Comparison of ENCODE assay signal across 8 cellular contexts in the genomic region with DNA sequence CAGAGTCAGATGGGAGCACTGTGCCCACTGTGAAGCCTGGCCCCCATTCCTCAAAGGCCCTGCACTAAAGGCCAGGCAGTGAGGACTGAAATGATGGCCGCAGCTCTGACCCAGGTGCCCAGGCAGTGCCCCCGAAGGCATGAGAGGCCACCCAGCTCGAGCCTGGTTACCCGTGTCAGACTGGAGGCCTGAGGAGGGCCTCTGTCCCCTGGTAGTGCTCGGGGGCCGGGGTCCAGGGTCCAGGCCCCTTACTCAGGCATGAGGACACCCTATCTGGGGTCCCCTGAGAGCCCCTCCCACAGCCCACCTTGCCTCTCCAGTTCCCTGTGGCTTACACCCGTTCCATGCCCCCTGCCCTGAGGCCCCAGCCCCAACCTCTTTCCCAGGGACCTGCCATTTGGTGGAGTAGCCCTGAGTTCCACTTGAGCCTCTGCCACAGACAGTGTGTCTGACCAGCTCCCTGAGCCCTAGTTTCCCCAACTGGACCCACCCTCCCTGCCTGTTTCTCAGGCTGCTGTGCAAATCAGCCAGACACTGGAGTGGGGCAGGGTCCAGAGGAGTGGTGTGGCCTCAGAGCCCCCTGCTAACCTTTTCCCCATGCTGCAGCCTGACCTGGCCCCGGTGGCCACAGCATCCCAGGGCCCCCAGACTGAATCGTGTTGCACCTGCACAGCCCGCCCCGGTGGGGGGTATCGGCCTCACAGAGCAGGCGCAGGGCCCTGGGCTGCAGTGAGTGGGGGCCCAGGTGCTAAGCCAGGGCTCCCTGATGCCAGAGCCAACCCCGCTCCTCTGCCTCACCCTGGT. TPM values are rescaled to one million over a fixed set of nuclear protein-coding genes. Genes with fewer than 3 reads are reported as not detected.
DNase-seq lines count a peak whose midpoint lies in the region; ATAC-seq and TF ChIP-seq lines count a peak whose summit lies in the region.

No MANE protein-coding gene starts in this region.

- no peak for DNase-seq in GM23248
- DNase-seq in WERI-Rb-1, result no peak
- peak in 4 of 5 donors; percentile 16 to 51 (median 24) for DNase-seq in heart left ventricle
- no peak for DNase-seq in HPDE6-E6E7 (ENCODE audit: extremely low spot score)
- DNase-seq in nephron progenitor cell, result no peak

- no peak overlapping the region for H3K4me3 Mint-ChIP-seq in nephron progenitor cell

- in situ Hi-C loops in GM23248 (cut with MboI), result no loop called here

- H3K4me1 Mint-ChIP-seq in nephron progenitor cell, result peaks cover 35% of the 10 kb centered on the region

- ATAC-seq in heart left ventricle (no peak), HG02759 (IDR thresholded peaks at IDR 0.05; ENCODE audit: unreplicated experiment) (no peak), HG03442 (IDR thresholded peaks at IDR 0.05; ENCODE audit: unreplicated experiment) (no peak)

- H3K79me2 ChIP-seq in GM23248 (ENCODE audit: insufficient read depth), result peaks cover 59% of the 10 kb centered on the region

- H3K27me3 ChIP-seq in GM23248 (replicated peaks; ENCODE audit: insufficient read depth) (no peaks in the 10 kb centered on the region), WERI-Rb-1 (ENCODE audit: insufficient read depth, low read depth, severe bottlenecking) (no peaks in the 10 kb centered on the region), heart left ventricle (no peaks in the 10 kb centered on the region), skeletal muscle satellite cell (ENCODE audit: control insufficient read depth, insufficient read depth, low read length) (no peaks in the 10 kb centered on the region)

- H3K27ac ChIP-seq in GM23248 (peak overlapping the region; percentile 87; the same call in 1 of the 2 replicates), WERI-Rb-1 (peak overlapping the region; percentile 84), heart left ventricle (peak overlapping the region; percentile 78 to 100 (median 88))

- H3K4me2 ChIP-seq in GM23248 (ENCODE audit: unreplicated experiment), result no peak overlapping the region
- no peak overlapping the region for H3K4me2 ChIP-seq in skeletal muscle satellite cell (ENCODE audit: low read length)

- no peaks in the 10 kb centered on the region; the same call in 1 of the 2 replicates for H3K36me3 ChIP-seq in GM23248 (ENCODE audit: low read depth)
- peaks cover 56% of the 10 kb centered on the region for H3K36me3 ChIP-seq in WERI-Rb-1
- peaks cover 3 to 61% (median 45%) of the 10 kb centered on the region in 9 donors for H3K36me3 ChIP-seq in heart left ventricle
- H3K36me3 ChIP-seq in skeletal muscle satellite cell (ENCODE audit: insufficient read depth, low read length), result peaks cover 48% of the 10 kb centered on the region

- no peak for TF ChIP-seq POLR2A in heart left ventricle (IDR thresholded peaks at IDR 0.05)

- H3K4me3 ChIP-seq in GM23248 (no peak overlapping the region), WERI-Rb-1 (ENCODE audit: low read depth, low read length) (no peak overlapping the region), heart left ventricle (peak overlapping the region in 7 of 12 donors; percentile 33 to 54 (median 45)), skeletal muscle satellite cell (ENCODE audit: low read length) (no peak overlapping the region)

- no peaks in the 10 kb centered on the region for H3K9me3 Mint-ChIP-seq in nephron progenitor cell

- H3F3A ChIP-seq in GM23248 (ENCODE audit: insufficient read depth), result peaks cover 9% of the 10 kb centered on the region; the same call in 1 of the 2 replicates

- H3K27me3 Mint-ChIP-seq in nephron progenitor cell (ENCODE audit: low read depth, poor library complexity), result peaks cover 2% of the 10 kb centered on the region

- intact Hi-C loops in heart left ventricle (cut with DNase I), result no loop called here

- no peaks in the 10 kb centered on the region for H3K9me2 ChIP-seq in GM23248 (ENCODE audit: insufficient read depth)

- H3K9ac ChIP-seq in GM23248 (peak overlapping the region; percentile 83), skeletal muscle satellite cell (ENCODE audit: low read depth, low read length) (peak overlapping the region; percentile 84)

- no peak for TF ChIP-seq CTCF in WERI-Rb-1 (IDR thresholded peaks at IDR 0.05; ENCODE audit: low read depth, low read length)
- no peak for TF ChIP-seq CTCF in heart left ventricle (IDR thresholded peaks at IDR 0.05)
- TF ChIP-seq CTCF in nephron progenitor cell (IDR thresholded peaks at IDR 0.05), result no peak

- H2AFZ ChIP-seq in GM23248, result no peak overlapping the region

- WGBS in GM23248 (ENCODE audit: low coverage in 1 of 2, low lambda C conversion rate in 2 of 2, missing lambda C conversion rate in 2 of 2), 2 experiments, result 74 to 83% methylated on average over 10 to 14 of the region's 14 CpGs
- WGBS in heart left ventricle, 4 donors, result 76 to 89% (median 86%) methylated on average over 4 to 14 of the region's 14 CpGs

- H3K4me1 ChIP-seq in GM23248 (ENCODE audit: insufficient read depth), result peaks cover 13% of the 10 kb centered on the region
- peaks cover 21 to 98% (median 63%) of the 10 kb centered on the region in 12 donors for H3K4me1 ChIP-seq in heart left ventricle
- peaks cover 28% of the 10 kb centered on the region for H3K4me1 ChIP-seq in skeletal muscle satellite cell (ENCODE audit: control insufficient read depth, insufficient read depth, low read length)

- peaks cover 7% of the 10 kb centered on the region for H3K36me3 Mint-ChIP-seq in nephron progenitor cell (ENCODE audit: low read depth)

- H3K9me3 ChIP-seq in GM23248 (ENCODE audit: low read depth) (no peaks in the 10 kb centered on the region), WERI-Rb-1 (ENCODE audit: severe bottlenecking) (no peaks in the 10 kb centered on the region), heart left ventricle (no peaks in the 10 kb centered on the region), skeletal muscle satellite cell (replicated peaks; ENCODE audit: low read length) (no peaks in the 10 kb centered on the region)

- no peak overlapping the region for H3K27ac Mint-ChIP-seq in nephron progenitor cell

- H4K20me1 ChIP-seq in GM23248 (ENCODE audit: insufficient read depth), result no peaks in the 10 kb centered on the region

RNA-seq across cellular contexts. Expression of gene ANKRD13D, which starts 10.8 kb away (rescaled TPM):
- total RNA-seq in GM23248 (2014; rRNA removed; shearing (Covaris generic)), result 27.6 and 42.9 TPM in 2 replicates
- polyA plus RNA-seq in GM23248 (2016; fragmentation: Nextera tagmentation; extraction: Ambion mirVana) (13.4 and 16.4 TPM in 2 replicates), heart left ventricle (10 to 100 TPM; 12.3 to 17.6 TPM)
- 10 to 100 TPM in 6 of 9 donors, 1 to 10 TPM in 3; 7.6 to 43.6 (median 12.8) TPM for total RNA-seq in heart left ventricle
- 29.1 and 29.4 TPM in 2 replicates for total RNA-seq in skeletal muscle satellite cell (2012; rRNA removed)

RNA-seq across cellular contexts. Expression of gene GRK2, which starts 12.1 kb away (rescaled TPM):
- total RNA-seq in GM23248 (2014; rRNA removed; shearing (Covaris generic)), result 43.0 and 54.9 TPM in 2 replicates
- 6.0 and 7.8 TPM in 2 replicates for polyA plus RNA-seq in GM23248 (2016; fragmentation: Nextera tagmentation; extraction: Ambion mirVana)
- total RNA-seq in heart left ventricle, result 100 to 1,000 TPM in 1 of 9 donors, 10 to 100 TPM in 8; 40.1 to 107 (median 49.6) TPM
- polyA plus RNA-seq in heart left ventricle, result 10 to 100 TPM; 55.6 to 63.8 TPM
- 26.6 and 33.0 TPM in 2 replicates for total RNA-seq in skeletal muscle satellite cell (2012; rRNA removed)

RNA-seq across cellular contexts. Expression of gene SSH3, which starts 25.0 kb away (rescaled TPM):
- 20.1 and 41.6 TPM in 2 replicates for total RNA-seq in GM23248 (2014; rRNA removed; shearing (Covaris generic))
- polyA plus RNA-seq in GM23248 (2016; fragmentation: Nextera tagmentation; extraction: Ambion mirVana), result 25.2 and 26.4 TPM in 2 replicates
- total RNA-seq in heart left ventricle, result 10 to 100 TPM; 10.8 to 23.9 (median 16.8) TPM
- 1 to 10 TPM; 8.1 to 9.4 TPM for polyA plus RNA-seq in heart left ventricle
- total RNA-seq in skeletal muscle satellite cell (2012; rRNA removed), result 8.5 and 14.7 TPM in 2 replicates

Comparison
In these comparisons a context has a peak if more than half of its experiments do, and no peak if none do; other contexts are left out.
1. DNase-seq: peak in heart left ventricle (4 of 5); none in GM23248 (single experiment), WERI-Rb-1 (single experiment), HPDE6-E6E7 (single experiment) and nephron progenitor cell (single experiment).
2. H3K4me3 ChIP-seq: peak in heart left ventricle (7 of 12); none in GM23248 (single experiment), WERI-Rb-1 (single experiment) and skeletal muscle satellite cell (single experiment).
3. Peak in every context shown above with its lines, with median percentiles within 50 percentile points of each other: H3K27ac ChIP-seq.